8 cellular contexts compared by ENCODE assay signal in genomic region chr6:138817799-138818198, GRCh38. TPM values are rescaled to one million over a fixed set of nuclear protein-coding genes. Genes with fewer than 3 reads are reported as not detected.
DNase-seq lines count a peak whose midpoint lies in the region; ATAC-seq and TF ChIP-seq lines count a peak whose summit lies in the region.

No MANE protein-coding gene starts in this region.

- no peaks in the 10 kb centered on the region for H3K27me3 ChIP-seq in effector memory CD4-positive, alpha-beta T cell (replicated peaks; ENCODE audit: control insufficient read depth, insufficient read depth, low read length, poor library complexity, severe bottlenecking)

- H3K4me1 Mint-ChIP-seq in activated B cell treated with CpG ODN at 0.5 μM for 24 hours: peaks cover 32% of the 10 kb centered on the region

- POLR2A ChIA-PET in activated B cell treated with CpG ODN at 0.5 μM for 24 hours (lab: Charles Lee): no interaction called here

- H3K9me3 Mint-ChIP-seq in activated B cell treated with CpG ODN at 0.5 μM for 24 hours: no peaks in the 10 kb centered on the region

- H3K4me3 ChIP-seq in effector memory CD4-positive, alpha-beta T cell (ENCODE audit: insufficient read depth, low read depth, low read length, poor library complexity, severe bottlenecking): no peak overlapping the region

- no peaks in the 10 kb centered on the region for H3K36me3 ChIP-seq in effector memory CD4-positive, alpha-beta T cell (ENCODE audit: control insufficient read depth, insufficient read depth, low read length)

- no peak for ATAC-seq in activated B cell treated with CpG ODN at 0.5 μM for 24 hours (ENCODE audit: low read depth)
- no peak for ATAC-seq in GM19397 (IDR thresholded peaks at IDR 0.05; ENCODE audit: unreplicated experiment)
- no peak for ATAC-seq in GM18867 (IDR thresholded peaks at IDR 0.05; ENCODE audit: unreplicated experiment)
- ATAC-seq in HG02973 (IDR thresholded peaks at IDR 0.05; ENCODE audit: unreplicated experiment): no peak

- no peaks in the 10 kb centered on the region for H3K9me3 ChIP-seq in effector memory CD4-positive, alpha-beta T cell (ENCODE audit: control insufficient read depth, low read length)

- H3K27me3 Mint-ChIP-seq in activated B cell treated with CpG ODN at 0.5 μM for 24 hours: no peaks in the 10 kb centered on the region

- no peaks in the 10 kb centered on the region for H3K36me3 Mint-ChIP-seq in activated B cell treated with CpG ODN at 0.5 μM for 24 hours (ENCODE audit: low read depth)

- H3K4me3 Mint-ChIP-seq in activated B cell treated with CpG ODN at 0.5 μM for 24 hours: no peak overlapping the region

- no peak overlapping the region for H3K27ac ChIP-seq in effector memory CD4-positive, alpha-beta T cell (ENCODE audit: insufficient read depth, low read length, poor library complexity, severe bottlenecking)

- no peak for TF ChIP-seq CTCF in activated B cell treated with CpG ODN at 0.5 μM for 24 hours (IDR thresholded peaks at IDR 0.05)

- H3K27ac Mint-ChIP-seq in activated B cell treated with CpG ODN at 0.5 μM for 24 hours: peak overlapping the region; percentile 70

- DNase-seq in DMS79 (lab: John Stamatoyannopoulos, UW) (peak; percentile 98), HT1080 (ENCODE audit: low read depth) (peak; percentile 88), activated B cell treated with CpG ODN at 0.5 μM for 24 hours (no peak), islet precursor cell (peak; percentile 99)
- no peak for DNase-seq in effector memory CD4-positive, alpha-beta T cell

- intact Hi-C loops in activated B cell treated with CpG ODN at 0.5 μM for 24 hours (cut with micrococcal nuclease): loop anchor here (2.0 to 5.0 kb wide), 3 partner anchors 95 to 315 kb away; no protein-coding TSS in a partner anchor

- CTCF ChIA-PET in activated B cell treated with CpG ODN at 0.5 μM for 24 hours (lab: Charles Lee): interaction anchor here (1.0 to 5.3 kb wide), 5 partner anchors 172 to 552 kb away, joined by 3 to 36 read pairs (median 25); no protein-coding TSS in a partner anchor

- no peaks in the 10 kb centered on the region for H3K4me1 ChIP-seq in effector memory CD4-positive, alpha-beta T cell (ENCODE audit: control insufficient read depth, insufficient read depth, low read length, poor library complexity, severe bottlenecking)

RNA-seq across cellular contexts. Expression of gene ECT2L, which starts 21.9 kb away (rescaled TPM):
- total RNA-seq in HT1080 (2014; rRNA removed; shearing (Covaris generic)): not detected in 2 replicates
- polyA plus RNA-seq in HT1080 (2015; cell fraction: cytosol; rRNA removed): not detected in 2 replicates
- polyA plus RNA-seq in HT1080 (2015; cell fraction: nucleus; rRNA removed): not detected in 2 replicates
- not detected in 2 replicates for total RNA-seq in activated B cell treated with CpG ODN at 0.5 μM for 24 hours

RNA-seq across cellular contexts. Expression of gene CCDC28A, which starts 44.2 kb away (rescaled TPM):
- total RNA-seq in HT1080 (2014; rRNA removed; shearing (Covaris generic)): 19.7 and 22.5 TPM in 2 replicates
- polyA plus RNA-seq in HT1080 (2015; cell fraction: cytosol; rRNA removed): 33.1 and 33.5 TPM in 2 replicates
- polyA plus RNA-seq in HT1080 (2015; cell fraction: nucleus; rRNA removed): 12.8 and 13.0 TPM in 2 replicates
- 14.0 and 14.6 TPM in 2 replicates for total RNA-seq in activated B cell treated with CpG ODN at 0.5 μM for 24 hours

Comparison
In these comparisons a context has a peak if more than half of its experiments do, and no peak if none do; other contexts are left out.
1. DNase-seq: peak in DMS79 (single experiment), HT1080 (single experiment) and islet precursor cell (single experiment); none in activated B cell treated with CpG ODN at 0.5 μM for 24 hours (single experiment) and effector memory CD4-positive, alpha-beta T cell (0 of 3).